In the genomic region with DNA sequence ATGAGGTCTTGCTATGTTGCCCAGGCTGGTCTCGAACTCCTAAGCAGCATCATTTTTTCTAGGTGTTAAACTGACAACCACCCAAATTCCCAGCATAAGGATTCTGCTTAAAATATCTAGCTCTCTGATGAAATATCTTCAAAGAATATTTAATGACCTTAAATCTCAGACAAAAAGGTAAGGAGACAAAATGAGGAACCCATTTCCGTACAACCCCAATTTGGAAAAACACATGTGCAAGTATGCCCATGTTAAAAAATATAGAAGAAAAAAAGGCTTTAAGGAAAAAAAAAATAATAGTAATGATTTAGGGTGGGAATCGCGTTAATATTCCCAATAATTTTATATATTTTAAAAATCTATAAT, we compare ENCODE assay signal across 9 cellular contexts. TPM values are rescaled to one million over a fixed set of nuclear protein-coding genes. Genes with fewer than 3 reads are reported as not detected.
DNase-seq lines count a peak whose midpoint lies in the region; ATAC-seq and TF ChIP-seq lines count a peak whose summit lies in the region.
"Had no signal": no experiment of that assay in that cellular context is flagged by ENCODE, and none has a peak within 500 bp of the region (broad histone marks: within the 10 kb centered on the region; RNA-seq: fewer than 3 reads in every experiment).

No MANE protein-coding gene starts in this region.

- no peaks in the 10 kb centered on the region for H3K27me3 ChIP-seq in ACC112 (ENCODE audit: insufficient read depth, low read length)
- H3K27me3 ChIP-seq in adipocyte (replicated peaks; ENCODE audit: control insufficient read depth, insufficient read depth, low read length) = no peaks in the 10 kb centered on the region
- H3K27me3 ChIP-seq in lower lobe of right lung (ENCODE audit: low read depth) = no peaks in the 10 kb centered on the region

- H3K4me1 ChIP-seq in ACC112 (ENCODE audit: control insufficient read depth, insufficient read depth, low read length, unreplicated experiment) = peaks cover 15% of the 10 kb centered on the region
- peaks cover 27% of the 10 kb centered on the region for H3K4me1 ChIP-seq in adipocyte (ENCODE audit: control insufficient read depth, insufficient read depth, low read length)
- peaks cover 28% of the 10 kb centered on the region for H3K4me1 ChIP-seq in lower lobe of right lung

- intact Hi-C loops in lower lobe of right lung (cut with DNase I) = no loop called here

- no peak overlapping the region for H3K9ac ChIP-seq in adipocyte (ENCODE audit: low read length)

- ATAC-seq in lower lobe of right lung (no peak), GM18520 (IDR thresholded peaks at IDR 0.05; ENCODE audit: unreplicated experiment) (no peak)

- DNase-seq in HFFc6 = no peak
- peak; percentile 9 for DNase-seq in adipocyte (ENCODE audit: low read depth)
- DNase-seq in lower lobe of right lung = no peak
- DNase-seq in ecto neural progenitor cell (ENCODE audit: low spot score) = no peak
- DNase-seq in activated effector memory CD4-positive, alpha-beta T cell treated with anti-CD3 and anti-CD28 coated beads, Interleukin-2, amount 50 U/mL, for 16 hours = no peak
- no peak for DNase-seq in H4 (ENCODE audit: low spot score)
- DNase-seq: activated gamma-delta T cell had no signal

- peaks cover 5% of the 10 kb centered on the region for H3K9me3 Mint-ChIP-seq in HFFc6

- H3K27me3 Mint-ChIP-seq in HFFc6 (ENCODE audit: insufficient read depth) = peaks cover 12% of the 10 kb centered on the region

- H3K27ac ChIP-seq in ACC112 (ENCODE audit: low read depth, low read length) = no peak overlapping the region
- H3K27ac ChIP-seq in lower lobe of right lung = no peak overlapping the region

- peaks cover 35% of the 10 kb centered on the region for H3K79me2 ChIP-seq in ACC112 (ENCODE audit: control insufficient read depth, insufficient read depth, low read length, unreplicated experiment)

- H3K36me3 Mint-ChIP-seq in HFFc6 (ENCODE audit: low read depth) = peaks cover 19% of the 10 kb centered on the region

- H3K36me3 ChIP-seq in ACC112 (ENCODE audit: insufficient read depth, low read length) = peaks cover 7% of the 10 kb centered on the region; the same call in 1 of the 2 replicates
- H3K36me3 ChIP-seq in adipocyte (ENCODE audit: control insufficient read depth, insufficient read depth, low read length, severe bottlenecking) = peaks cover 2% of the 10 kb centered on the region
- H3K36me3 ChIP-seq in lower lobe of right lung = peaks cover 1% of the 10 kb centered on the region

- H3K4me1 Mint-ChIP-seq in HFFc6 (ENCODE audit: low read depth) = peaks cover 36% of the 10 kb centered on the region

- H3K4me3 Mint-ChIP-seq in HFFc6 = peak overlapping the region; percentile 80

- H3K27ac Mint-ChIP-seq in HFFc6 = no peak overlapping the region

- no peak for TF ChIP-seq CTCF in HFFc6 (IDR thresholded peaks at IDR 0.05)
- no peak for TF ChIP-seq CTCF in lower lobe of right lung (IDR thresholded peaks at IDR 0.05)

- no peak overlapping the region for H2AFZ ChIP-seq in ACC112 (ENCODE audit: low read length, unreplicated experiment)

- H3K9me3 ChIP-seq in adipocyte (ENCODE audit: control insufficient read depth, low read length) (no peaks in the 10 kb centered on the region), lower lobe of right lung (no peaks in the 10 kb centered on the region)

- H3K4me3 ChIP-seq in ACC112 (ENCODE audit: low read depth, low read length) (peak overlapping the region; percentile 80; the same call in 1 of the 2 replicates), adipocyte (ENCODE audit: low read length) (peak overlapping the region; percentile 93), lower lobe of right lung (peak overlapping the region; percentile 76)

RNA-seq across cellular contexts. Expression of a gene that starts 1.4 kb away (rescaled TPM):
- total RNA-seq in HFFc6 (2021; fragmentation: NEBNext Ultra II Directional; extraction: Animal tissue kit (Norgen Biotek cat#: 25700)) = 10 to 100 TPM; 43.9 to 51.3 (median 47.8) TPM
- 80.5 TPM for total RNA-seq in lower lobe of right lung
- 16.3 and 23.0 TPM in 2 replicates for total RNA-seq in H4 (2014; rRNA removed; shearing (Covaris generic))
